1 cellular context compared by ENCODE assay signal in the genomic region with DNA sequence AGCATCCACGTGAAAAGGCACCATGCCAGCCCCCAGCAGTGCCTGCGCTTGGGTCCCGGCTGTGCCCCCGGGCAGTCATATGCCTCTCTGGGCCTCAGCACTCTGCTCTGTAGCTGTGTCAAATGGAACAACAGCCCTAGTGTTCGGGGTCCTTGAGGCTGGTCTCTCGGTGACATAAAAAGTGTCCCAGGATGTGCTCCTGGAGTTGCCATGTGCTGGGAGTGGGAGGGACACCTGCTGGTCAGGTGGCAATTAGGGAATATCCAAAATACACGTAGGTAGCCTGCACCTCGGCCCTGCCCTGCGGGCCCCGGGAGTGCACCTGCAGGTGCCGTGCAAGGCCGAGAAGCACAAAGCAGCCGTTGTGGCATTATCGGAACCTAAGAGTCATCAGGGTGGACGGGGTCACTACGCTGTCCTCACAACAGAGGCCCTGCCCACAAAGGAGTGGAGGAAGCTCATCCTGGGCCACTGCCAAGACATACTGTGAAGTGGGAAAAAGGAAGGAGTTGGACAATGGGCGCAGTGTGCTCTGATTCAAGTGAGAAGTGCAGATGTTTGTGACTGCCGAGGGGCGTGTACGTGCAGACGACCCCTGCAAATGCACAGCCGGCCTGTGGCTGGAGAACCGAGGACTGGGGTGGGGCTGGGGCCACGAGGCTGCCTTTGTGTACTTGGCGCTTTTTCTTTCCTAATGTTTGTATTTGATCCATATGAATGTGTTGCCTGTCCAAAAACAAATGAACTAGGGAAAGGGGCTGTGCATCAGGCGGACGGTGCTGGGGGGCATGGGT.
A peak's percentile ranks its signal among the peaks of the same experiment; 100 is the strongest.
TF ChIP-seq lines count a peak whose summit lies in the region.

No MANE protein-coding gene starts in this region.

TF ChIP-seq in HepG2, 621 proteins besides CTCF, POLR2A, EP300 and RAD21 (continued from another document and continues in another):
- TF ChIP-seq, protein P1, sequence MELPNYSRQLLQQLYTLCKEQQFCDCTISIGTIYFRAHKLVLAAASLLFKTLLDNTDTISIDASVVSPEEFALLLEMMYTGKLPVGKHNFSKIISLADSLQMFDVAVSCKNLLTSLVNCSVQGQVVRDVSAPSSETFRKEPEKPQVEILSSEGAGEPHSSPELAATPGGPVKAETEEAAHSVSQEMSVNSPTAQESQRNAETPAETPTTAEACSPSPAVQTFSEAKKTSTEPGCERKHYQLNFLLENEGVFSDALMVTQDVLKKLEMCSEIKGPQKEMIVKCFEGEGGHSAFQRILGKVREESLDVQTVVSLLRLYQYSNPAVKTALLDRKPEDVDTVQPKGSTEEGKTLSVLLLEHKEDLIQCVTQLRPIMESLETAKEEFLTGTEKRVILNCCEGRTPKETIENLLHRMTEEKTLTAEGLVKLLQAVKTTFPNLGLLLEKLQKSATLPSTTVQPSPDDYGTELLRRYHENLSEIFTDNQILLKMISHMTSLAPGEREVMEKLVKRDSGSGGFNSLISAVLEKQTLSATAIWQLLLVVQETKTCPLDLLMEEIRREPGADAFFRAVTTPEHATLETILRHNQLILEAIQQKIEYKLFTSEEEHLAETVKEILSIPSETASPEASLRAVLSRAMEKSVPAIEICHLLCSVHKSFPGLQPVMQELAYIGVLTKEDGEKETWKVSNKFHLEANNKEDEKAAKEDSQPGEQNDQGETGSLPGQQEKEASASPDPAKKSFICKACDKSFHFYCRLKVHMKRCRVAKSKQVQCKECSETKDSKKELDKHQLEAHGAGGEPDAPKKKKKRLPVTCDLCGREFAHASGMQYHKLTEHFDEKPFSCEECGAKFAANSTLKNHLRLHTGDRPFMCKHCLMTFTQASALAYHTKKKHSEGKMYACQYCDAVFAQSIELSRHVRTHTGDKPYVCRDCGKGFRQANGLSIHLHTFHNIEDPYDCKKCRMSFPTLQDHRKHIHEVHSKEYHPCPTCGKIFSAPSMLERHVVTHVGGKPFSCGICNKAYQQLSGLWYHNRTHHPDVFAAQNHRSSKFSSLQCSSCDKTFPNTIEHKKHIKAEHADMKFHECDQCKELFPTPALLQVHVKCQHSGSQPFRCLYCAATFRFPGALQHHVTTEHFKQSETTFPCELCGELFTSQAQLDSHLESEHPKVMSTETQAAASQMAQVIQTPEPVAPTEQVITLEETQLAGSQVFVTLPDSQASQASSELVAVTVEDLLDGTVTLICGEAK (IDR thresholded peaks at IDR 0.05) = no peak
- TF ChIP-seq, protein P1 (CRISPR knock-in tag; IDR thresholded peaks at IDR 0.05) = no peak
- TF ChIP-seq, protein P2, sequence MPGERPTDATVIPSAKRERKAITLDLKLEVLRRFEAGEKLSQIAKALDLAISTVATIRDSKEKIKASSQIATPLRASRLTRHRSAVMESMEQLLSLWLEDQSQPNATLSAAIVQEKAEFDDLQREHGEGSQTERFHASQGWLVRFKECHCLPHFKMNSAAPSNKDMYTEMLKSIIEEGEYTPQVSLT (CRISPR knock-in tag; IDR thresholded peaks at IDR 0.05; ENCODE audit: borderline replicate concordance, low read depth) = no peak
- TF ChIP-seq TGIF2 (CRISPR knock-in tag; IDR thresholded peaks at IDR 0.05) (peak; percentile 86; the same call in 1 of the 2 replicates), SIX1 (CRISPR knock-in tag; IDR thresholded peaks at IDR 0.05; ENCODE audit: borderline replicate concordance) (no peak), HMG20A (CRISPR knock-in tag; IDR thresholded peaks at IDR 0.05; ENCODE audit: borderline replicate concordance) (peak; percentile 84), SOX13 (IDR thresholded peaks at IDR 0.05) (peak; percentile 84; the same call in 1 of the 2 replicates), SOX13 (CRISPR knock-in tag; conservative IDR thresholded peaks at IDR 0.05 in 1 of 2, IDR thresholded peaks at IDR 0.05 in 1 of 2) (peak in 1 of 2 experiments; percentile 96; a peak in 2 of 4 replicates), KLF12 (CRISPR knock-in tag; IDR thresholded peaks at IDR 0.05; ENCODE audit: borderline replicate concordance) (no peak; the same call in 1 of the 2 replicates), CREB1 (IDR thresholded peaks at IDR 0.05) (no peak), CREB1 (CRISPR knock-in tag; IDR thresholded peaks at IDR 0.05) (no peak; the same call in 1 of the 2 replicates), ZNF530 (CRISPR knock-in tag; IDR thresholded peaks at IDR 0.05; ENCODE audit: low read depth) (no peak), PAF1 (CRISPR knock-in tag; IDR thresholded peaks at IDR 0.05) (no peak), SIN3A (IDR thresholded peaks at IDR 0.05; ENCODE audit: borderline replicate concordance, low read depth, low read length) (no peak; the same call in 1 of the 2 replicates), ZNF207 (IDR thresholded peaks at IDR 0.05; ENCODE audit: borderline replicate concordance) (no peak), ZNF335 (CRISPR knock-in tag; IDR thresholded peaks at IDR 0.05) (peak; percentile 87; the same call in 1 of the 2 replicates), ZNF124 (CRISPR knock-in tag; IDR thresholded peaks at IDR 0.05) (peak; percentile 55; the same call in 1 of the 2 replicates), ZNF780A (CRISPR knock-in tag; IDR thresholded peaks at IDR 0.05) (peak; percentile 92; the same call in 1 of the 2 replicates), CAMTA2 (CRISPR knock-in tag; IDR thresholded peaks at IDR 0.05; ENCODE audit: borderline replicate concordance) (no peak; the same call in 1 of the 2 replicates), ZBTB20 (CRISPR knock-in tag; IDR thresholded peaks at IDR 0.05; ENCODE audit: borderline replicate concordance, low read depth) (no peak; the same call in none of the 2 replicates), ZNF850 (CRISPR knock-in tag; conservative IDR thresholded peaks at IDR 0.05) (no peak), ZNF20 (CRISPR knock-in tag; IDR thresholded peaks at IDR 0.05) (no peak), RXRB (CRISPR knock-in tag; IDR thresholded peaks at IDR 0.05; ENCODE audit: borderline replicate concordance) (peak; percentile 96), SRF (IDR thresholded peaks at IDR 0.05; ENCODE audit: low read depth, low read length) (no peak), KDM6A (CRISPR knock-in tag; IDR thresholded peaks at IDR 0.05; ENCODE audit: low read depth) (peak; percentile 44; the same call in 1 of the 2 replicates), BRD4 (CRISPR knock-in tag; IDR thresholded peaks at IDR 0.05) (no peak), JDP2 (CRISPR knock-in tag; IDR thresholded peaks at IDR 0.05; ENCODE audit: borderline replicate concordance) (peak; percentile 76; the same call in 1 of the 2 replicates), SATB2 (CRISPR knock-in tag; IDR thresholded peaks at IDR 0.05) (no peak), PHF20 (CRISPR knock-in tag; IDR thresholded peaks at IDR 0.05) (no peak), ZBTB3 (CRISPR knock-in tag; IDR thresholded peaks at IDR 0.05; ENCODE audit: borderline replicate concordance, low read depth) (0 out of 2 replicates have a peak, but pooled peaks have one; percentile 15), EEA1 (CRISPR knock-in tag; IDR thresholded peaks at IDR 0.05; ENCODE audit: borderline replicate concordance) (no peak)
- TF ChIP-seq, protein P3, sequence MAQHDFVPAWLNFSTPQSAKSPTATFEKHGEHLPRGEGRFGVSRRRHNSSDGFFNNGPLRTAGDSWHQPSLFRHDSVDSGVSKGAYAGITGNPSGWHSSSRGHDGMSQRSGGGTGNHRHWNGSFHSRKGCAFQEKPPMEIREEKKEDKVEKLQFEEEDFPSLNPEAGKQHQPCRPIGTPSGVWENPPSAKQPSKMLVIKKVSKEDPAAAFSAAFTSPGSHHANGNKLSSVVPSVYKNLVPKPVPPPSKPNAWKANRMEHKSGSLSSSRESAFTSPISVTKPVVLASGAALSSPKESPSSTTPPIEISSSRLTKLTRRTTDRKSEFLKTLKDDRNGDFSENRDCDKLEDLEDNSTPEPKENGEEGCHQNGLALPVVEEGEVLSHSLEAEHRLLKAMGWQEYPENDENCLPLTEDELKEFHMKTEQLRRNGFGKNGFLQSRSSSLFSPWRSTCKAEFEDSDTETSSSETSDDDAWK (CRISPR knock-in tag; IDR thresholded peaks at IDR 0.05) = no peak
- TF ChIP-seq, protein P4, sequence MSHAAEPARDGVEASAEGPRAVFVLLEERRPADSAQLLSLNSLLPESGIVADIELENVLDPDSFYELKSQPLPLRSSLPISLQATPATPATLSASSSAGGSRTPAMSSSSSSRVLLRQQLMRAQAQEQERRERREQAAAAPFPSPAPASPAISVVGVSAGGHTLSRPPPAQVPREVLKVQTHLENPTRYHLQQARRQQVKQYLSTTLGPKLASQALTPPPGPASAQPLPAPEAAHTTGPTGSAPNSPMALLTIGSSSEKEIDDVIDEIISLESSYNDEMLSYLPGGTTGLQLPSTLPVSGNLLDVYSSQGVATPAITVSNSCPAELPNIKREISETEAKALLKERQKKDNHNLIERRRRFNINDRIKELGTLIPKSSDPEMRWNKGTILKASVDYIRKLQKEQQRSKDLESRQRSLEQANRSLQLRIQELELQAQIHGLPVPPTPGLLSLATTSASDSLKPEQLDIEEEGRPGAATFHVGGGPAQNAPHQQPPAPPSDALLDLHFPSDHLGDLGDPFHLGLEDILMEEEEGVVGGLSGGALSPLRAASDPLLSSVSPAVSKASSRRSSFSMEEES (CRISPR knock-in tag; IDR thresholded peaks at IDR 0.05) = peak; percentile 89
- TF ChIP-seq, protein P5, sequence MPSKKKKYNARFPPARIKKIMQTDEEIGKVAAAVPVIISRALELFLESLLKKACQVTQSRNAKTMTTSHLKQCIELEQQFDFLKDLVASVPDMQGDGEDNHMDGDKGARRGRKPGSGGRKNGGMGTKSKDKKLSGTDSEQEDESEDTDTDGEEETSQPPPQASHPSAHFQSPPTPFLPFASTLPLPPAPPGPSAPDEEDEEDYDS (CRISPR knock-in tag; IDR thresholded peaks at IDR 0.05) = peak; percentile 89
- TF ChIP-seq, protein P6, sequence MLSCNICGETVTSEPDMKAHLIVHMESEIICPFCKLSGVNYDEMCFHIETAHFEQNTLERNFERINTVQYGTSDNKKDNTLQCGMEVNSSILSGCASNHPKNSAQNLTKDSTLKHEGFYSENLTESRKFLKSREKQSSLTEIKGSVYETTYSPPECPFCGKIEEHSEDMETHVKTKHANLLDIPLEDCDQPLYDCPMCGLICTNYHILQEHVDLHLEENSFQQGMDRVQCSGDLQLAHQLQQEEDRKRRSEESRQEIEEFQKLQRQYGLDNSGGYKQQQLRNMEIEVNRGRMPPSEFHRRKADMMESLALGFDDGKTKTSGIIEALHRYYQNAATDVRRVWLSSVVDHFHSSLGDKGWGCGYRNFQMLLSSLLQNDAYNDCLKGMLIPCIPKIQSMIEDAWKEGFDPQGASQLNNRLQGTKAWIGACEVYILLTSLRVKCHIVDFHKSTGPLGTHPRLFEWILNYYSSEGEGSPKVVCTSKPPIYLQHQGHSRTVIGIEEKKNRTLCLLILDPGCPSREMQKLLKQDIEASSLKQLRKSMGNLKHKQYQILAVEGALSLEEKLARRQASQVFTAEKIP (CRISPR knock-in tag; IDR thresholded peaks at IDR 0.05; ENCODE audit: borderline replicate concordance) = no peak
- TF ChIP-seq, protein P7, sequence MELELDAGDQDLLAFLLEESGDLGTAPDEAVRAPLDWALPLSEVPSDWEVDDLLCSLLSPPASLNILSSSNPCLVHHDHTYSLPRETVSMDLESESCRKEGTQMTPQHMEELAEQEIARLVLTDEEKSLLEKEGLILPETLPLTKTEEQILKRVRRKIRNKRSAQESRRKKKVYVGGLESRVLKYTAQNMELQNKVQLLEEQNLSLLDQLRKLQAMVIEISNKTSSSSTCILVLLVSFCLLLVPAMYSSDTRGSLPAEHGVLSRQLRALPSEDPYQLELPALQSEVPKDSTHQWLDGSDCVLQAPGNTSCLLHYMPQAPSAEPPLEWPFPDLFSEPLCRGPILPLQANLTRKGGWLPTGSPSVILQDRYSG (CRISPR knock-in tag; IDR thresholded peaks at IDR 0.05) = peak; percentile 91
- TF ChIP-seq, protein P8, sequence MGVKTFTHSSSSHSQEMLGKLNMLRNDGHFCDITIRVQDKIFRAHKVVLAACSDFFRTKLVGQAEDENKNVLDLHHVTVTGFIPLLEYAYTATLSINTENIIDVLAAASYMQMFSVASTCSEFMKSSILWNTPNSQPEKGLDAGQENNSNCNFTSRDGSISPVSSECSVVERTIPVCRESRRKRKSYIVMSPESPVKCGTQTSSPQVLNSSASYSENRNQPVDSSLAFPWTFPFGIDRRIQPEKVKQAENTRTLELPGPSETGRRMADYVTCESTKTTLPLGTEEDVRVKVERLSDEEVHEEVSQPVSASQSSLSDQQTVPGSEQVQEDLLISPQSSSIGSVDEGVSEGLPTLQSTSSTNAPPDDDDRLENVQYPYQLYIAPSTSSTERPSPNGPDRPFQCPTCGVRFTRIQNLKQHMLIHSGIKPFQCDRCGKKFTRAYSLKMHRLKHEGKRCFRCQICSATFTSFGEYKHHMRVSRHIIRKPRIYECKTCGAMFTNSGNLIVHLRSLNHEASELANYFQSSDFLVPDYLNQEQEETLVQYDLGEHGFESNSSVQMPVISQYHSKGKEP (CRISPR knock-in tag; IDR thresholded peaks at IDR 0.05) = no peak
- TF ChIP-seq, protein P9, sequence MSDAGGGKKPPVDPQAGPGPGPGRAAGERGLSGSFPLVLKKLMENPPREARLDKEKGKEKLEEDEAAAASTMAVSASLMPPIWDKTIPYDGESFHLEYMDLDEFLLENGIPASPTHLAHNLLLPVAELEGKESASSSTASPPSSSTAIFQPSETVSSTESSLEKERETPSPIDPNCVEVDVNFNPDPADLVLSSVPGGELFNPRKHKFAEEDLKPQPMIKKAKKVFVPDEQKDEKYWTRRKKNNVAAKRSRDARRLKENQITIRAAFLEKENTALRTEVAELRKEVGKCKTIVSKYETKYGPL (CRISPR knock-in tag; IDR thresholded peaks at IDR 0.05) = no peak
